ENCODE assay signal across 9 cellular contexts in genomic region chr3:196502775-196503181, GRCh38. TPM values are rescaled to one million over a fixed set of nuclear protein-coding genes. Genes with fewer than 3 reads are reported as not detected.
DNase-seq lines count a peak whose midpoint lies in the region; ATAC-seq and TF ChIP-seq lines count a peak whose summit lies in the region.
"Had no signal": no experiment of that assay in that cellular context is flagged by ENCODE, and none has a peak within 500 bp of the region (broad histone marks: within the 10 kb centered on the region; RNA-seq: fewer than 3 reads in every experiment).

No MANE protein-coding gene starts in this region.

- no peaks in the 10 kb centered on the region for H3K9me2 ChIP-seq in hepatocyte (replicated peaks; ENCODE audit: insufficient read depth)

- no peaks in the 10 kb centered on the region for H3K4me1 ChIP-seq in hepatocyte (ENCODE audit: insufficient read depth)

- under 1% methylated on average over 26 of the region's 26 CpGs for WGBS in hepatocyte (ENCODE audit: low lambda C conversion rate, missing lambda C conversion rate)

- H3K36me3 ChIP-seq in hepatocyte (replicated peaks; ENCODE audit: insufficient read depth, low read depth), result no peaks in the 10 kb centered on the region

- peak overlapping the region; percentile 91 for H3K4me2 ChIP-seq in hepatocyte

- TF ChIP-seq CTCF in C4-2B (conservative IDR thresholded peaks at IDR 0.05) (no peak), GM20000 (IDR thresholded peaks at IDR 0.05; ENCODE audit: extremely low read depth, missing control alignments) (no peak), hepatocyte (IDR thresholded peaks at IDR 0.05; ENCODE audit: poor library complexity) (no peak)

- no peaks in the 10 kb centered on the region for H3K27me3 ChIP-seq in hepatocyte

- peak overlapping the region; percentile 93 for H3K27ac ChIP-seq in C4-2B
- H3K27ac ChIP-seq in hepatocyte, result peak overlapping the region; percentile 88

- no peaks in the 10 kb centered on the region for H3K9me3 ChIP-seq in hepatocyte (ENCODE audit: low read depth)

- DNase-seq in GM20000 (ENCODE audit: low spot score) (peak; percentile 34), T-helper 22 cell (ENCODE audit: low read depth) (peak; percentile 61), astrocyte of the hippocampus (ENCODE audit: low read depth, low spot score) (peak; percentile 91), hepatocyte (ENCODE audit: low spot score) (peak; percentile 55), renal cortical epithelial cell (ENCODE audit: low read depth) (peak; percentile 87)
- DNase-seq in Jurkat, Clone E6-1 (ENCODE audit: low read depth, low spot score), result peak; percentile 72

- peaks cover 16% of the 10 kb centered on the region for H4K20me1 ChIP-seq in hepatocyte (ENCODE audit: insufficient read depth, poor library complexity, severe bottlenecking)

- peak overlapping the region; percentile 75 for H2AFZ ChIP-seq in hepatocyte

- no peak for ATAC-seq in HG03378 (IDR thresholded peaks at IDR 0.05; ENCODE audit: unreplicated experiment)

- H3K79me2 ChIP-seq in hepatocyte, result peaks cover 47% of the 10 kb centered on the region

- peak overlapping the region; percentile 98 for H3K4me3 ChIP-seq in Jurkat, Clone E6-1 (ENCODE audit: low read length)
- peak overlapping the region; percentile 79 for H3K4me3 ChIP-seq in hepatocyte

RNA-seq across cellular contexts. Expression of gene RNF168, which starts 0.8 kb away (rescaled TPM):
- 20.1 TPM for polyA plus RNA-seq in Jurkat, Clone E6-1 (2012; ENCODE audit: insufficient read depth, insufficient read length)
- 9.4 and 13.5 TPM in 2 replicates for total RNA-seq in hepatocyte
- 4.5 and 5.3 TPM in 2 replicates for polyA plus RNA-seq in hepatocyte
- 11.3 and 14.1 TPM in 2 replicates for total RNA-seq in renal cortical epithelial cell

RNA-seq across cellular contexts. Expression of gene SMCO1, which starts 12.4 kb away (rescaled TPM):
- polyA plus RNA-seq in Jurkat, Clone E6-1 (2012; ENCODE audit: insufficient read depth, insufficient read length), result not detected
- total RNA-seq in hepatocyte (not detected in 2 replicates), renal cortical epithelial cell (not detected in 2 replicates)
- not detected in 2 replicates for polyA plus RNA-seq in hepatocyte
- total RNA-seq: T-helper 2 cell treated with Interferon-gamma antibody and Interleukin-4, amounts not matched to agents 100 ng/mL and 5 ng/mL, for 36 hours had no signal

Comparison
In these comparisons a context has a peak if more than half of its experiments do, and no peak if none do; other contexts are left out.
1. DNase-seq: peak in every context shown above with its lines; median percentile 91 in astrocyte of the hippocampus; 87 in renal cortical epithelial cell; 72 in Jurkat, Clone E6-1; 61 in T-helper 22 cell; 55 in hepatocyte; 34 in GM20000.